13 cellular contexts compared by ENCODE assay signal in the genomic region with DNA sequence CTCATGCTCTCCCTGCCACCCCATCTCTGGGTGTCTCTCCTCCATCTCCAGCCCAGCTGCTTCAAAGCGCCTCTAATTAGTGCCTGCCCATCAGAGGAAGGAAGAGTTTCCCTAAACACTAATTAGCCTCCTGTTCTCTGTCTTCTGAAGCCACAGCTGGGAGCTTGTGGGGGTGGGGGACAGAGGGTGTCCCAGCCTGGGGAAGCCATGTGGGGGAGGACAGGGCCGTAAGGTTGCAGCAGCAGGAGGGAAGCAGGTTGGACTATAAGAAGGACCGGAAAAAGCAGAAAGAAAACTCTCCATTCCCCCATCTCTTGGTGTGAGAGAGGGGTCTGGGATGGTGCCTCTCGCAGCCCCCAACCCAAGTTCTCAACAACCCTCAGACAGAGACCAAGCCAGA. TPM values are rescaled to one million over a fixed set of nuclear protein-coding genes. Genes with fewer than 3 reads are reported as not detected.
A peak's percentile ranks its signal among the peaks of the same experiment; 100 is the strongest.
DNase-seq lines count a peak whose midpoint lies in the region; ATAC-seq, FAIRE-seq and TF ChIP-seq lines count a peak whose summit lies in the region.
"Had no signal": no experiment of that assay in that cellular context is flagged by ENCODE, and none has a peak within 500 bp of the region (broad histone marks: within the 10 kb centered on the region; RNA-seq: fewer than 3 reads in every experiment).

No MANE protein-coding gene starts in this region.

- H3K79me2 ChIP-seq in OCI-LY3 (ENCODE audit: low read length): no peaks in the 10 kb centered on the region

- H3K9me3 ChIP-seq in A549 (no peaks in the 10 kb centered on the region), OCI-LY3 (ENCODE audit: insufficient read depth, low read length) (no peaks in the 10 kb centered on the region), iPS-15b (ENCODE audit: control insufficient read depth, insufficient read depth, low read length) (no peaks in the 10 kb centered on the region)
- H3K9me3 ChIP-seq in CD8-positive, alpha-beta T cell (ENCODE audit: low read length): no peaks in the 10 kb centered on the region
- H3K9me3 ChIP-seq: thyroid gland had no signal

- DNase-seq in A549 (ENCODE audit: low read depth in 1 of 2, low spot score in 1 of 2) (no peak), inferior parietal cortex (ENCODE audit: extremely low spot score) (no peak), iPS-NIHi11 (ENCODE audit: low spot score) (no peak)
- no peak for DNase-seq in CD8-positive, alpha-beta T cell
- DNase-seq: retina had no signal

- H3K27me3 ChIP-seq in CD8-positive, alpha-beta T cell (ENCODE audit: insufficient read depth, low read length): peaks cover 8% of the 10 kb centered on the region
- H3K27me3 ChIP-seq in OCI-LY3 (ENCODE audit: low read depth, low read length): peaks cover 57% of the 10 kb centered on the region
- peaks cover 5% of the 10 kb centered on the region for H3K27me3 ChIP-seq in iPS-15b (ENCODE audit: control insufficient read depth, insufficient read depth, low read length)

- H3K27ac ChIP-seq in A549: no peak overlapping the region
- no peak overlapping the region for H3K27ac ChIP-seq in CD8-positive, alpha-beta T cell (ENCODE audit: low read depth, low read length)
- no peak overlapping the region for H3K27ac ChIP-seq in OCI-LY3 (ENCODE audit: low read length)
- H3K27ac ChIP-seq: thyroid gland had no signal

- H3K36me3 ChIP-seq in CD8-positive, alpha-beta T cell (ENCODE audit: insufficient read depth, low read length): no peaks in the 10 kb centered on the region
- no peaks in the 10 kb centered on the region for H3K36me3 ChIP-seq in OCI-LY3 (replicated peaks; ENCODE audit: low read depth, low read length)
- no peaks in the 10 kb centered on the region for H3K36me3 ChIP-seq in iPS-15b (ENCODE audit: control insufficient read depth, insufficient read depth, low read length)
- H3K36me3 ChIP-seq: thyroid gland had no signal

- no peak for TF ChIP-seq POLR2A in A549 (IDR thresholded peaks at IDR 0.05; ENCODE audit: low read length)

- ATAC-seq in A549 (no peak), GM19351 (IDR thresholded peaks at IDR 0.05; ENCODE audit: unreplicated experiment) (no peak), GM21786 (IDR thresholded peaks at IDR 0.05; ENCODE audit: unreplicated experiment) (no peak)
- no peak for ATAC-seq in CD8-positive, alpha-beta T cell

- no peak for TF ChIP-seq EP300 in A549 (IDR thresholded peaks at IDR 0.05)

- peaks cover 64% of the 10 kb centered on the region for H3K27me3 Mint-ChIP-seq in CD8-positive, alpha-beta T cell (ENCODE audit: low read depth)

- H3K4me1 ChIP-seq in A549 (peaks cover 26% of the 10 kb centered on the region), OCI-LY3 (ENCODE audit: low read length) (no peaks in the 10 kb centered on the region), iPS-15b (ENCODE audit: control insufficient read depth, insufficient read depth, low read length) (peaks cover 9% of the 10 kb centered on the region)
- peaks cover 45% of the 10 kb centered on the region for H3K4me1 ChIP-seq in CD8-positive, alpha-beta T cell (ENCODE audit: insufficient read depth, low read length)

- H3K4me3 ChIP-seq in A549: peak overlapping the region; percentile 27; the same call in 2 of the 3 replicates
- H3K4me3 ChIP-seq in CD8-positive, alpha-beta T cell (ENCODE audit: low read depth, low read length): peak overlapping the region; percentile 16
- peak overlapping the region; percentile 19; the same call in 1 of the 2 replicates for H3K4me3 ChIP-seq in OCI-LY3 (ENCODE audit: low read length)
- peak overlapping the region; percentile 45 for H3K4me3 ChIP-seq in iPS-15b (ENCODE audit: low read depth, low read length)
- H3K4me3 ChIP-seq: lung, thyroid gland had no signal

- FAIRE-seq in A549 (lab: Jason Lieb, UNC): no peak

- H3K9me3 Mint-ChIP-seq in CD8-positive, alpha-beta T cell: no peaks in the 10 kb centered on the region
- H3K9me3 Mint-ChIP-seq: activated naive CD4-positive, alpha-beta T cell treated with anti-CD3 and anti-CD28 coated beads, Interleukin-2, amount 50 U/mL, for 72 hours had no signal

- H3K4me2 ChIP-seq in A549 (peak overlapping the region; percentile 91), OCI-LY3 (ENCODE audit: low read length) (peak overlapping the region; percentile 55)

- no peaks in the 10 kb centered on the region for H3K36me3 Mint-ChIP-seq in CD8-positive, alpha-beta T cell

- H4K20me1 ChIP-seq in OCI-LY3 (ENCODE audit: insufficient read depth, low read length): peaks cover 5% of the 10 kb centered on the region; the same call in 1 of the 2 replicates

- TF ChIP-seq RAD21 in A549 (conservative IDR thresholded peaks at IDR 0.05 in 1 of 2, IDR thresholded peaks at IDR 0.05 in 1 of 2): no peak

- H2AFZ ChIP-seq in OCI-LY3 (ENCODE audit: low read depth, low read length): no peak overlapping the region

- 28% methylated on average over 4 of the region's 4 CpGs for WGBS in A549 (ENCODE audit: missing lambda C conversion rate)

- peak overlapping the region; percentile 77 for H3K4me3 Mint-ChIP-seq in CD8-positive, alpha-beta T cell
- H3K4me3 Mint-ChIP-seq: dendritic cell treated with granulocyte-macrophage colony-stimulating factor and Interleukin-4, amounts not matched to agents 40 ng/mL and 50 ng/mL, for 4 days had no signal

- no peak overlapping the region for H3K27ac Mint-ChIP-seq in CD8-positive, alpha-beta T cell
- H3K27ac Mint-ChIP-seq: dendritic cell treated with granulocyte-macrophage colony-stimulating factor and Interleukin-4, amounts not matched to agents 40 ng/mL and 50 ng/mL, for 4 days had no signal

- intact Hi-C loops in CD8-positive, alpha-beta T cell (cut with DNase I, micrococcal nuclease): loop anchor here in 1 of 2 experiments (2.0 kb wide), 1 partner anchor 25 kb away; the partner anchor contains the start of gene SLC8A2

- TF ChIP-seq CTCF in A549 (IDR thresholded peaks at IDR 0.05): no peak
- no peak for TF ChIP-seq CTCF in CD8-positive, alpha-beta T cell (IDR thresholded peaks at IDR 0.05)
- TF ChIP-seq CTCF in OCI-LY3 (IDR thresholded peaks at IDR 0.05; ENCODE audit: low read depth, low read length): no peak

- peaks cover 48% of the 10 kb centered on the region for H3K4me1 Mint-ChIP-seq in CD8-positive, alpha-beta T cell (ENCODE audit: low read depth)

- POLR2A ChIA-PET in A549 (lab: Yijun Ruan, JAX): no interaction called here
- POLR2A ChIA-PET in CD8-positive, alpha-beta T cell (lab: Charles Lee): interaction anchor here (0.6 to 1.1 kb wide), 4 partner anchors 17 to 1442 kb away, joined by 3 to 4 read pairs (median 3); no protein-coding TSS in a partner anchor

- H3K9ac ChIP-seq in OCI-LY3 (ENCODE audit: low read length): no peak overlapping the region
- no peak overlapping the region for H3K9ac ChIP-seq in iPS-15b (ENCODE audit: low read depth, low read length)

- CTCF ChIA-PET in A549 (lab: Yijun Ruan, JAX): interaction anchor here (1.0 to 28.3 kb wide), 7 partner anchors 10 to 261 kb away, joined by 4 to 901 read pairs (median 16); partner anchors contain the start of genes EHD2, KPTN and NAPA
- CTCF ChIA-PET in CD8-positive, alpha-beta T cell (lab: Charles Lee): interaction anchor here (0.7 to 4.5 kb wide), 8 partner anchors 9 to 298 kb away, joined by 3 to 16 read pairs (median 3); no protein-coding TSS in a partner anchor

TF ChIP-seq in A549, 52 proteins besides CTCF, POLR2A, EP300 and RAD21 (continues in another document):
- TF ChIP-seq, protein P1, sequence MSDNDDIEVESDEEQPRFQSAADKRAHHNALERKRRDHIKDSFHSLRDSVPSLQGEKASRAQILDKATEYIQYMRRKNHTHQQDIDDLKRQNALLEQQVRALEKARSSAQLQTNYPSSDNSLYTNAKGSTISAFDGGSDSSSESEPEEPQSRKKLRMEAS (IDR thresholded peaks at IDR 0.05): no peak
- TF ChIP-seq KDM1A (IDR thresholded peaks at IDR 0.05; ENCODE audit: low read depth) (no peak), JUN (IDR thresholded peaks at IDR 0.05) (no peak), BHLHE40 (IDR thresholded peaks at IDR 0.05; ENCODE audit: low read depth, low read length) (no peak), HDAC2 (IDR thresholded peaks at IDR 0.05) (no peak), ZC3H11A (IDR thresholded peaks at IDR 0.05) (no peak), RFX5 (IDR thresholded peaks at IDR 0.05) (no peak)
- TF ChIP-seq, protein P2, sequence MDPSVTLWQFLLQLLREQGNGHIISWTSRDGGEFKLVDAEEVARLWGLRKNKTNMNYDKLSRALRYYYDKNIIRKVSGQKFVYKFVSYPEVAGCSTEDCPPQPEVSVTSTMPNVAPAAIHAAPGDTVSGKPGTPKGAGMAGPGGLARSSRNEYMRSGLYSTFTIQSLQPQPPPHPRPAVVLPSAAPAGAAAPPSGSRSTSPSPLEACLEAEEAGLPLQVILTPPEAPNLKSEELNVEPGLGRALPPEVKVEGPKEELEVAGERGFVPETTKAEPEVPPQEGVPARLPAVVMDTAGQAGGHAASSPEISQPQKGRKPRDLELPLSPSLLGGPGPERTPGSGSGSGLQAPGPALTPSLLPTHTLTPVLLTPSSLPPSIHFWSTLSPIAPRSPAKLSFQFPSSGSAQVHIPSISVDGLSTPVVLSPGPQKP (IDR thresholded peaks at IDR 0.05; ENCODE audit: low read depth, low read length): no peak

RNA-seq across cellular contexts. Expression of gene SLC8A2, which starts 26.2 kb away (rescaled TPM):
- polyA plus RNA-seq in A549 (2011; rRNA removed) (0.12 and 0.35 TPM in 2 replicates), A549 (2017; fragmentation: RNase III; extraction: RNeasy Plus Mini Kit Qiagen cat#74134 plus additional on column Dnase treatment) (0.15 to 0.30 TPM (median 0.17 TPM) in 3 replicates)
- 0.09 and 0.23 TPM in 2 replicates for polyA plus RNA-seq in A549 (2012; cell fraction: cytosol; rRNA removed)
- 0.23 and 0.70 TPM in 2 replicates for polyA plus RNA-seq in A549 (2012; cell fraction: nucleus; rRNA removed)
- polyA minus RNA-seq in A549 (2011; rRNA and poly(A)+ RNA removed): 1.8 and 2.3 TPM in 2 replicates
- total RNA-seq in CD8-positive, alpha-beta T cell: not detected

RNA-seq across cellular contexts. Expression of gene MEIS3, which starts 26.2 kb away (rescaled TPM):
- polyA plus RNA-seq in A549 (2011; rRNA removed) (16.5 and 19.2 TPM in 2 replicates), A549 (2017; fragmentation: RNase III; extraction: RNeasy Plus Mini Kit Qiagen cat#74134 plus additional on column Dnase treatment) (21.8 to 31.4 TPM (median 27.1 TPM) in 3 replicates)
- polyA plus RNA-seq in A549 (2012; cell fraction: cytosol; rRNA removed): 18.7 and 23.4 TPM in 2 replicates
- 44.0 and 54.8 TPM in 2 replicates for polyA plus RNA-seq in A549 (2012; cell fraction: nucleus; rRNA removed)
- 26.1 and 39.1 TPM in 2 replicates for polyA minus RNA-seq in A549 (2011; rRNA and poly(A)+ RNA removed)
- not detected for total RNA-seq in CD8-positive, alpha-beta T cell

RNA-seq across cellular contexts. Expression of gene KPTN, which starts 38.5 kb away (rescaled TPM):
- polyA plus RNA-seq in A549 (2011; rRNA removed) (10.6 and 12.5 TPM in 2 replicates), A549 (2017; fragmentation: RNase III; extraction: RNeasy Plus Mini Kit Qiagen cat#74134 plus additional on column Dnase treatment) (20.6 to 22.1 TPM (median 20.8 TPM) in 3 replicates)
- polyA plus RNA-seq in A549 (2012; cell fraction: cytosol; rRNA removed): 26.3 and 28.7 TPM in 2 replicates
- 62.7 and 66.3 TPM in 2 replicates for polyA plus RNA-seq in A549 (2012; cell fraction: nucleus; rRNA removed)
- 13.7 and 15.6 TPM in 2 replicates for polyA minus RNA-seq in A549 (2011; rRNA and poly(A)+ RNA removed)
- total RNA-seq in CD8-positive, alpha-beta T cell: 1 to 10 TPM; 5.4 to 5.9 TPM
